In the genomic region with DNA sequence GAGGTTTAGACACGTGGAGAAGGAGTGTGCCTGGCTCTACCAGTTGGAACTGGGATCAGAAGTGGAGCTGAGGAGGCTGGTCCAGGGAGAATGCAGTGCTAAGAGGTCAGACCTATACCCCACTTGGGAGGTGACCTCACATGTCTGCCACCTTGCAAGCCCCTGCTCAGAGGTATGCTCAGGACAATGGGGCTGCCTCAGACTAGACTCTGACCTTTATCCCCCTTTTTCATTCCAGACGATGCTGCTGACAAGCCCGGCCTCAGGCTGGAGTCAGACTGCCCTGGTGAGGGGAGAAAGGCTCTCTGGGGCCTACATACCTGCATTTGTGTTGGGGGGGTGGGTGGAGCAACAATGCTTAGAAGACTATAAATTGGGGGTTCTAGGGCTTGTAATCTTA, we compare ENCODE assay signal across 17 cellular contexts. TPM values are rescaled to one million over a fixed set of nuclear protein-coding genes. Genes with fewer than 3 reads are reported as not detected.
DNase-seq lines count a peak whose midpoint lies in the region; ATAC-seq and TF ChIP-seq lines count a peak whose summit lies in the region.
"Had no signal": no experiment of that assay in that cellular context is flagged by ENCODE, and none has a peak within 500 bp of the region (broad histone marks: within the 10 kb centered on the region; RNA-seq: fewer than 3 reads in every experiment).

No MANE protein-coding gene starts in this region.

- WGBS in endodermal cell (ENCODE audit: insufficient coverage in 1 of 2, insufficient read length in 1 of 2), 2 experiments = 70 to 81% methylated on average over 1 to 3 of the region's 3 CpGs
- 66 to 71% methylated on average over 3 of the region's 3 CpGs for WGBS in upper lobe of left lung, 2 donors

- intact Hi-C loops in sciatic nerve (cut with DNase I) = no loop called here

- peak; percentile 17 for ATAC-seq in sciatic nerve
- ATAC-seq in T-helper 17 cell = no peak
- no peak for ATAC-seq in upper lobe of left lung (ENCODE audit: low FRiP score in 2 of 2)
- ATAC-seq: GM12878 had no signal

- peak overlapping the region; percentile 29 for H3K9ac ChIP-seq in endodermal cell (ENCODE audit: extremely low read depth, low read length, poor library complexity, severe bottlenecking)
- H3K9ac ChIP-seq: BLaER1 treated with 17β-estradiol and CSF1 and Interleukin-3, amounts not matched to agents 10 nM and 100 nM had no signal

- H3K4me3 Mint-ChIP-seq in endodermal cell = no peak overlapping the region
- no peak overlapping the region for H3K4me3 Mint-ChIP-seq in T-helper 17 cell
- H3K4me3 Mint-ChIP-seq: CD4-positive, CD25-positive, alpha-beta regulatory T cell had no signal

- no peaks in the 10 kb centered on the region for H3K36me3 Mint-ChIP-seq in endodermal cell (ENCODE audit: low read depth)
- H3K36me3 Mint-ChIP-seq in T-helper 17 cell (ENCODE audit: low read depth) = peaks cover 6% of the 10 kb centered on the region
- H3K36me3 Mint-ChIP-seq: CD4-positive, CD25-positive, alpha-beta regulatory T cell had no signal

- peaks cover 15% of the 10 kb centered on the region for H3K4me1 Mint-ChIP-seq in endodermal cell
- H3K4me1 Mint-ChIP-seq in T-helper 17 cell = peaks cover 2% of the 10 kb centered on the region

- H3K27me3 Mint-ChIP-seq in endodermal cell (ENCODE audit: insufficient read depth) (peaks cover 38% of the 10 kb centered on the region), T-helper 17 cell (peaks cover 48% of the 10 kb centered on the region)

- no peaks in the 10 kb centered on the region for H3K9me3 Mint-ChIP-seq in endodermal cell
- H3K9me3 Mint-ChIP-seq: CD4-positive, CD25-positive, alpha-beta regulatory T cell had no signal

- peaks cover 3% of the 10 kb centered on the region for H3K4me1 ChIP-seq in endodermal cell (ENCODE audit: control insufficient read depth, insufficient read depth, low read length)
- peaks cover 0 to 4% (median 1%) of the 10 kb centered on the region in 4 donors for H3K4me1 ChIP-seq in upper lobe of left lung

- H3K4me3 ChIP-seq in endodermal cell (ENCODE audit: low read length) (no peak overlapping the region), upper lobe of left lung (no peak overlapping the region)
- H3K4me3 ChIP-seq: BLaER1 treated with 17β-estradiol and CSF1 and Interleukin-3, amounts not matched to agents 10 nM and 100 nM; GM12878 had no signal

- H3K9me3 ChIP-seq in endodermal cell (ENCODE audit: control insufficient read depth, low read length) = no peaks in the 10 kb centered on the region
- no peaks in the 10 kb centered on the region for H3K9me3 ChIP-seq in T-helper 17 cell (ENCODE audit: control insufficient read depth, low read length, poor library complexity, severe bottlenecking)
- H3K9me3 ChIP-seq in upper lobe of left lung = no peaks in the 10 kb centered on the region
- H3K9me3 ChIP-seq: BLaER1 treated with 17β-estradiol and CSF1 and Interleukin-3, amounts not matched to agents 10 nM and 100 nM had no signal

- H3K27me3 ChIP-seq in endodermal cell (ENCODE audit: control insufficient read depth, insufficient read depth, low read length, poor library complexity, severe bottlenecking) (peaks cover 18% of the 10 kb centered on the region), upper lobe of left lung (peaks cover 0 to 7% (median 3%) of the 10 kb centered on the region in 4 donors)

- TF ChIP-seq CTCF in endodermal cell (conservative IDR thresholded peaks at IDR 0.05) (no peak), upper lobe of left lung (IDR thresholded peaks at IDR 0.05) (no peak)

- DNase-seq in ELF-1 (ENCODE audit: low read depth, low spot score) = peak; percentile 24
- DNase-seq in caudate nucleus (lab: John Stamatoyannopoulos, UW) = peak in 1 of 61 donors; percentile 20
- no peak for DNase-seq in endodermal cell
- DNase-seq in sciatic nerve (ENCODE audit: low spot score) = no peak
- no peak for DNase-seq in T-helper 17 cell
- DNase-seq in upper lobe of left lung = no peak
- no peak for DNase-seq in MV-4-11 (lab: John Stamatoyannopoulos, UW)
- DNase-seq: ACHN; Calu3; CD4-positive, CD25-positive, alpha-beta regulatory T cell; DMS 273 treated with DMSO at 0.1 percent for 48 hours had no signal

- H3K27ac Mint-ChIP-seq in endodermal cell = no peak overlapping the region
- H3K27ac Mint-ChIP-seq in T-helper 17 cell = no peak overlapping the region
- H3K27ac Mint-ChIP-seq: CD4-positive, CD25-positive, alpha-beta regulatory T cell had no signal

- H3K36me3 ChIP-seq in endodermal cell (ENCODE audit: control insufficient read depth, insufficient read depth, low read length) (no peaks in the 10 kb centered on the region), upper lobe of left lung (no peaks in the 10 kb centered on the region)
- H3K36me3 ChIP-seq: BLaER1 treated with 17β-estradiol and CSF1 and Interleukin-3, amounts not matched to agents 10 nM and 100 nM had no signal

- TF ChIP-seq EP300 in upper lobe of left lung (IDR thresholded peaks at IDR 0.05) = no peak

- peak overlapping the region; percentile 93 for H3K27ac ChIP-seq in caudate nucleus (ENCODE audit: low read depth, low read length)
- H3K27ac ChIP-seq in endodermal cell (ENCODE audit: low read depth, low read length) = no peak overlapping the region
- no peak overlapping the region for H3K27ac ChIP-seq in upper lobe of left lung
- H3K27ac ChIP-seq: BLaER1 treated with 17β-estradiol and CSF1 and Interleukin-3, amounts not matched to agents 10 nM and 100 nM had no signal

- no peak for TF ChIP-seq POLR2A in upper lobe of left lung (IDR thresholded peaks at IDR 0.05)

RNA-seq across cellular contexts. Expression of gene KCNJ10, which starts 5.2 kb away (rescaled TPM):
- under 1 TPM in 1 of 2 donors, not detected in 1; 0.26 TPM for total RNA-seq in endodermal cell
- 1.2 TPM for polyA plus RNA-seq in endodermal cell (2013, experiment 1 of 2)
- polyA plus RNA-seq in endodermal cell (2013, experiment 2 of 2) = 1.9 TPM
- 23.7 TPM for total RNA-seq in sciatic nerve
- total RNA-seq in T-helper 17 cell = not detected
- under 1 TPM in 1 of 6 donors, not detected in 5; 0.11 TPM for total RNA-seq in upper lobe of left lung
- total RNA-seq: A172; Calu3; CD4-positive, CD25-positive, alpha-beta regulatory T cell; G401; HT-29 had no signal
- polyA plus RNA-seq: CD4-positive, CD25-positive, alpha-beta regulatory T cell had no signal

RNA-seq across cellular contexts. Expression of gene KCNJ9, which starts 16.6 kb away (rescaled TPM):
- total RNA-seq in endodermal cell (not detected), sciatic nerve (0.18 TPM), T-helper 17 cell (not detected), upper lobe of left lung (not detected)
- polyA plus RNA-seq in endodermal cell (2013, experiment 1 of 2) = 0.36 TPM
- 0.17 TPM for polyA plus RNA-seq in endodermal cell (2013, experiment 2 of 2)
- total RNA-seq: A172; Calu3; CD4-positive, CD25-positive, alpha-beta regulatory T cell; Daoy; G401; GM12878; HT-29 had no signal

RNA-seq across cellular contexts. Expression of gene PIGM, which starts 33.0 kb away (rescaled TPM):
- total RNA-seq in endodermal cell (1 to 10 TPM; 4.6 to 5.2 TPM), sciatic nerve (5.9 TPM), T-helper 17 cell (1 to 10 TPM; 2.7 to 3.0 TPM), upper lobe of left lung (1 to 10 TPM; 2.8 to 6.5 (median 6.0) TPM)
- polyA plus RNA-seq in endodermal cell (2013, experiment 1 of 2) = 6.7 TPM
- 5.5 TPM for polyA plus RNA-seq in endodermal cell (2013, experiment 2 of 2)

RNA-seq across cellular contexts. Expression of gene IGSF8, which starts 33.7 kb away (rescaled TPM):
- 10 to 100 TPM; 34.5 to 35.9 TPM for total RNA-seq in endodermal cell
- polyA plus RNA-seq in endodermal cell (2013, experiment 1 of 2) = 42.1 TPM
- 37.2 TPM for polyA plus RNA-seq in endodermal cell (2013, experiment 2 of 2)
- 54.9 TPM for total RNA-seq in sciatic nerve
- total RNA-seq in T-helper 17 cell = 10 to 100 TPM; 29.3 to 36.8 TPM
- total RNA-seq in upper lobe of left lung = 10 to 100 TPM; 13.6 to 43.8 (median 36.9) TPM

RNA-seq across cellular contexts. Expression of gene ATP1A2, which starts 50.8 kb away (rescaled TPM):
- total RNA-seq in endodermal cell (1 to 10 TPM; 3.0 to 3.2 TPM), sciatic nerve (136 TPM), T-helper 17 cell (not detected), upper lobe of left lung (10 to 100 TPM in 2 of 6 donors, 1 to 10 TPM in 4; 2.2 to 36.7 (median 3.8) TPM)
- polyA plus RNA-seq in endodermal cell (2013, experiment 1 of 2) = 130 TPM
- 110 TPM for polyA plus RNA-seq in endodermal cell (2013, experiment 2 of 2)
- total RNA-seq: Calu3; CD4-positive, CD25-positive, alpha-beta regulatory T cell; Daoy; G401; GM12878; HT-29 had no signal
- polyA plus RNA-seq: CD4-positive, CD25-positive, alpha-beta regulatory T cell had no signal

Comparison
In these comparisons a context has a peak if more than half of its experiments do, and no peak if none do; other contexts are left out.
1. RNA of gene KCNJ10, which starts 5.2 kb away (total RNA-seq): 23.7 TPM in sciatic nerve (single experiment); 0.26 TPM in endodermal cell, not detected in T-helper 17 cell and 0.11 TPM in upper lobe of left lung; every median in the first group is over 10 times any median in the second.